Comparison of ENCODE assay signal across 20 cellular contexts in genomic region chr2:212908682-212909435, GRCh38.
A peak's percentile ranks its signal among the peaks of the same experiment; 100 is the strongest.
DNase-seq lines count a peak whose midpoint lies in the region; TF ChIP-seq lines count a peak whose summit lies in the region.
"Had no signal": no experiment of that assay in that cellular context is flagged by ENCODE, and none has a peak within 500 bp of the region (broad histone marks: within the 10 kb centered on the region; RNA-seq: fewer than 3 reads in every experiment).

No MANE protein-coding gene starts in this region.

- no peaks in the 10 kb centered on the region for H3K9me3 ChIP-seq in testis

- DNase-seq in SKM-1 treated with dmso at 0.1 percent for 144 hours (lab: John Stamatoyannopoulos, UW; ENCODE audit: unreplicated experiment) (peak; percentile 5), SKM-1 (lab: John Stamatoyannopoulos, UW; ENCODE audit: unreplicated experiment) (no peak), KBM-7 (peak; percentile 74), amniotic epithelial cell (ENCODE audit: low read depth) (peak; percentile 61), putamen (ENCODE audit: low spot score) (peak; percentile 50), NCI-H226 (no peak), SK-N-DZ (ENCODE audit: low spot score) (no peak), testis (no peak)
- DNase-seq: 8988T; CD8-positive, alpha-beta T cell; H9; KG1; MM.1S; NCI-H1092; NCI-H146; NCI-H2081 treated with DMSO at 0.1 percent for 48 hours; NCI-H510A; NCI-H774; SHP77 treated with DMSO at 0.1 percent for 48 hours; SW 1271 had no signal

- H3K4me1 ChIP-seq in testis = peaks cover 4% of the 10 kb centered on the region

- WGBS in testis, 2 donors = 87 to 89% methylated on average over 4 of the region's 4 CpGs

- H3K36me3 ChIP-seq in testis (ENCODE audit: low read depth, missing control alignments) = no peaks in the 10 kb centered on the region

- TF ChIP-seq CTCF in testis (IDR thresholded peaks at IDR 0.05) = no peak

- in situ Hi-C loops in KBM-7 (cut with MboI; ENCODE audit: low pct_unique_long_range_greater_than_20kb, low sequenced_read_pairs) = no loop called here

- TF ChIP-seq POLR2A in testis (IDR thresholded peaks at IDR 0.05) = no peak

- intact Hi-C loops in testis (cut with DNase I; ENCODE audit: low total_unique reads) = no loop called here

- no peaks in the 10 kb centered on the region for H3K27me3 ChIP-seq in testis

- H3K27ac ChIP-seq in testis = no peak overlapping the region

- H3K4me3 ChIP-seq in testis = no peak overlapping the region

Comparison
In these comparisons a context has a peak if more than half of its experiments do, and no peak if none do; other contexts are left out.
1. DNase-seq: peak in SKM-1 treated with dmso at 0.1 percent for 144 hours (single experiment), KBM-7 (single experiment), amniotic epithelial cell (single experiment) and putamen (single experiment); none in SKM-1 (single experiment), NCI-H226 (single experiment), SK-N-DZ (single experiment) and testis (single experiment).